In genomic region chr18:50775726-50776125, GRCh38 we compare ENCODE assay signal across 15 cellular contexts. TPM values are rescaled to one million over a fixed set of nuclear protein-coding genes. Genes with fewer than 3 reads are reported as not detected.
DNase-seq lines count a peak whose midpoint lies in the region; ATAC-seq, FAIRE-seq and TF ChIP-seq lines count a peak whose summit lies in the region.
"Had no signal": no experiment of that assay in that cellular context is flagged by ENCODE, and none has a peak within 500 bp of the region (broad histone marks: within the 10 kb centered on the region; RNA-seq: fewer than 3 reads in every experiment).

No MANE protein-coding gene starts in this region.

- no peak for TF ChIP-seq RAD21 in K562 (CRISPR knock-in tag; conservative IDR thresholded peaks at IDR 0.05 in 1 of 2, IDR thresholded peaks at IDR 0.05 in 1 of 2)

- WGBS in K562 (ENCODE audit: insufficient coverage, low coverage, missing lambda C conversion rate), result 26% methylated on average over 9 of the region's 14 CpGs

- intact Hi-C loops in K562 (cut with micrococcal nuclease), result no loop called here
- intact Hi-C loops in breast epithelium (cut with DNase I; ENCODE audit: low total_unique reads), result no loop called here

- no TSS peak for BruUV-seq in K562 (replicated peaks; lab: Mats Ljungman, UMichigan)

- TF ChIP-seq CTCF in GM23338 (conservative IDR thresholded peaks at IDR 0.05; ENCODE audit: low read depth in 2 of 2), result no peak
- no peak for TF ChIP-seq CTCF in K562 (IDR thresholded peaks at IDR 0.05 in 2 of 3, conservative IDR thresholded peaks at IDR 0.05 in 1 of 3; ENCODE audit: insufficient read depth in 2 of 3, low read depth in 1 of 3, low read length in 3 of 3)
- no peak for TF ChIP-seq CTCF in breast epithelium (IDR thresholded peaks at IDR 0.05)

- no peak overlapping the region for H3K9ac ChIP-seq in BLaER1 treated with 17β-estradiol and CSF1 and Interleukin-3, amounts not matched to agents 10 nM and 100 nM
- no peak overlapping the region for H3K9ac ChIP-seq in K562 (ENCODE audit: insufficient read depth in 1 of 2, low read depth in 2 of 2, low read length in 2 of 2)

- H3K4me1 ChIP-seq in BLaER1 treated with 17β-estradiol and CSF1 and Interleukin-3, amounts not matched to agents 10 nM and 100 nM, result peaks cover 0 to 15% (median 11%) of the 10 kb centered on the region in 10 experiments; a peak in 16 of 20 replicates
- H3K4me1 ChIP-seq in GM23338 (ENCODE audit: insufficient read depth), result no peaks in the 10 kb centered on the region; the same call in 1 of the 2 replicates
- no peaks in the 10 kb centered on the region for H3K4me1 ChIP-seq in K562 (replicated peaks in 1 of 2; ENCODE audit: control insufficient read depth in 2 of 2, insufficient read depth in 2 of 2, low read length in 2 of 2)
- no peaks in the 10 kb centered on the region for H3K4me1 ChIP-seq in breast epithelium
- H3K4me1 ChIP-seq: BE2C, HAP-1 had no signal

- TF ChIP-seq POLR2A in K562 (conservative IDR thresholded peaks at IDR 0.05), result no peak
- TF ChIP-seq POLR2A in breast epithelium (IDR thresholded peaks at IDR 0.05), result no peak

- H3K79me2 ChIP-seq in GM23338 (replicated peaks; ENCODE audit: insufficient read depth) (no peaks in the 10 kb centered on the region), K562 (ENCODE audit: control insufficient read depth, insufficient read depth, low read length) (no peaks in the 10 kb centered on the region)

- H3K27ac Mint-ChIP-seq in GM23338, result no peak overlapping the region
- H3K27ac Mint-ChIP-seq: CD4-positive, alpha-beta memory T cell had no signal

- no peak for DNase-seq in GM23338 (ENCODE audit: low spot score)
- no peak for DNase-seq in K562 (ENCODE audit: extremely low read depth in 1 of 4, low spot score in 3 of 4)
- DNase-seq in breast epithelium (ENCODE audit: low spot score in 2 of 2), result no peak
- no peak for DNase-seq in activated effector memory CD4-positive, alpha-beta T cell treated with anti-CD3 and anti-CD28 coated beads, Interleukin-2, amount 50 U/mL, for 16 hours
- DNase-seq in AG20443 (ENCODE audit: low spot score), result no peak
- DNase-seq: BE2C; CD4-positive, alpha-beta memory T cell; DMS153; DMS79 treated with DMSO at 0.1 percent for 48 hours had no signal

- CTCF ChIA-PET in K562 (lab: Yijun Ruan, JAX; ENCODE audit: low intra/inter-chr PET ratio), result no interaction called here

- H3K27me3 Mint-ChIP-seq in GM23338 (ENCODE audit: insufficient read depth, low read depth, poor library complexity), result no peaks in the 10 kb centered on the region

- ATAC-seq in GM23338, result peak; percentile 25; the same call in 1 of the 3 replicates
- ATAC-seq in K562, result peak; percentile 34; the same call in 2 of the 3 replicates

- peak overlapping the region in 1 of 11 experiments; percentile 10; a peak in 2 of 22 replicates for H3K27ac ChIP-seq in BLaER1 treated with 17β-estradiol and CSF1 and Interleukin-3, amounts not matched to agents 10 nM and 100 nM
- no peak overlapping the region for H3K27ac ChIP-seq in GM23338 (ENCODE audit: low read depth)
- H3K27ac ChIP-seq in K562 (ENCODE audit: extremely low read depth, low read depth, low read length), result no peak overlapping the region
- no peak overlapping the region for H3K27ac ChIP-seq in breast epithelium

- peaks cover 8% of the 10 kb centered on the region for H3K4me1 Mint-ChIP-seq in GM23338
- H3K4me1 Mint-ChIP-seq: CD14-positive monocyte; CD4-positive, alpha-beta memory T cell had no signal

- POLR2A ChIA-PET in K562 (lab: Yijun Ruan, JAX), result no interaction called here

- H4K20me1 ChIP-seq in BLaER1 treated with 17β-estradiol and CSF1 and Interleukin-3, amounts not matched to agents 10 nM and 100 nM, result no peaks in the 10 kb centered on the region
- H4K20me1 ChIP-seq in GM23338 (replicated peaks; ENCODE audit: insufficient read depth), result no peaks in the 10 kb centered on the region
- no peaks in the 10 kb centered on the region for H4K20me1 ChIP-seq in K562 (replicated peaks; ENCODE audit: control insufficient read depth, insufficient read depth, low read length)

- TF ChIP-seq EP300 in K562 (IDR thresholded peaks at IDR 0.05; ENCODE audit: low read length), result no peak

- H3K9me3 ChIP-seq in BLaER1 treated with 17β-estradiol and CSF1 and Interleukin-3, amounts not matched to agents 10 nM and 100 nM (replicated peaks in 1 of 11), result peaks cover 25 to 49% (median 40%) of the 10 kb centered on the region in 11 experiments
- no peaks in the 10 kb centered on the region for H3K9me3 ChIP-seq in K562 (replicated peaks; ENCODE audit: control insufficient read depth, insufficient read depth, low read depth, low read length)
- peaks cover 0 to 5% of the 10 kb centered on the region in 2 donors for H3K9me3 ChIP-seq in breast epithelium
- H3K9me3 ChIP-seq: BE2C, HAP-1 had no signal

- no peak overlapping the region for H3K4me3 Mint-ChIP-seq in GM23338
- H3K4me3 Mint-ChIP-seq: CD14-positive monocyte; CD4-positive, alpha-beta memory T cell had no signal

- H2AFZ ChIP-seq in GM23338 (peak overlapping the region; percentile 53), K562 (ENCODE audit: low read depth, low read length) (peak overlapping the region; percentile 76)

- no peaks in the 10 kb centered on the region for H3K36me3 Mint-ChIP-seq in GM23338 (ENCODE audit: low read depth)
- H3K36me3 Mint-ChIP-seq: CD14-positive monocyte; CD4-positive, alpha-beta memory T cell had no signal

- no peak overlapping the region for H3K4me3 ChIP-seq in BLaER1 treated with 17β-estradiol and CSF1 and Interleukin-3, amounts not matched to agents 10 nM and 100 nM
- H3K4me3 ChIP-seq in GM23338 (no peak overlapping the region), K562 (no peak overlapping the region), breast epithelium (no peak overlapping the region)
- H3K4me3 ChIP-seq: HAP-1 had no signal

- H3K9me1 ChIP-seq in K562 (ENCODE audit: control insufficient read depth, insufficient read depth, low read length), result no peaks in the 10 kb centered on the region

- FAIRE-seq in K562 (lab: Jason Lieb, UNC), result no peak
- FAIRE-seq: G401.6, GM12892 had no signal

- H3F3A ChIP-seq in GM23338 (replicated peaks; ENCODE audit: low read depth), result no peaks in the 10 kb centered on the region

- H3K4me2 ChIP-seq in BLaER1 treated with 17β-estradiol and CSF1 and Interleukin-3, amounts not matched to agents 10 nM and 100 nM, result peak overlapping the region in 8 of 11 experiments; percentile 46 to 75 (median 64); a peak in 15 of 22 replicates
- no peak overlapping the region for H3K4me2 ChIP-seq in GM23338
- peak overlapping the region; percentile 56 for H3K4me2 ChIP-seq in K562 (ENCODE audit: insufficient read depth, low read length)

- in situ Hi-C loops in K562 (cut with MboI), result no loop called here

- no peaks in the 10 kb centered on the region; a peak in 1 of 22 replicates for H3K36me3 ChIP-seq in BLaER1 treated with 17β-estradiol and CSF1 and Interleukin-3, amounts not matched to agents 10 nM and 100 nM
- H3K36me3 ChIP-seq in GM23338 (ENCODE audit: insufficient read depth) (no peaks in the 10 kb centered on the region; the same call in 1 of the 2 replicates), K562 (ENCODE audit: control insufficient read depth, insufficient read depth, low read length) (no peaks in the 10 kb centered on the region), breast epithelium (no peaks in the 10 kb centered on the region)
- H3K36me3 ChIP-seq: BE2C, HAP-1 had no signal

- H3K27me3 ChIP-seq in BLaER1 treated with 17β-estradiol and CSF1 and Interleukin-3, amounts not matched to agents 10 nM and 100 nM, result no peaks in the 10 kb centered on the region
- H3K27me3 ChIP-seq in GM23338 (ENCODE audit: insufficient read depth), result no peaks in the 10 kb centered on the region
- H3K27me3 ChIP-seq in K562 (ENCODE audit: control insufficient read depth in 2 of 2, insufficient read depth in 2 of 2, low read length in 2 of 2), result peaks cover 0 to 2% of the 10 kb centered on the region in 2 experiments; a peak in 1 of 5 replicates
- H3K27me3 ChIP-seq in breast epithelium, result no peaks in the 10 kb centered on the region
- H3K27me3 ChIP-seq: BE2C had no signal

- H3K9me2 ChIP-seq in GM23338 (ENCODE audit: insufficient read depth), result peaks cover 10% of the 10 kb centered on the region; the same call in 1 of the 2 replicates

- 0 out of 3 replicates have a peak, but pooled peaks cover under 1% of the 10 kb centered on the region for H3K9me3 Mint-ChIP-seq in GM23338

TF ChIP-seq in K562, 482 proteins besides CTCF, POLR2A, EP300 and RAD21 (continues in another document):
- no peak for TF ChIP-seq BMI1 (IDR thresholded peaks at IDR 0.05; ENCODE audit: low read length)
- no peak for TF ChIP-seq PHF20 (IDR thresholded peaks at IDR 0.05; ENCODE audit: partially characterized antibody)

RNA-seq across cellular contexts. Expression of gene MRO, which starts 44.1 kb away (rescaled TPM):
- 0.80 and 2.0 TPM in 2 replicates for total RNA-seq in GM23338 (2014; rRNA removed; shearing (Covaris generic))
- polyA plus RNA-seq in GM23338 (2016; fragmentation: Nextera tagmentation; extraction: Ambion mirVana) (0.68 and 0.78 TPM in 2 replicates), K562 (2011; rRNA removed) (not detected in 2 replicates), K562 (2014; fragmentation: Illumina TruSeq; extraction: Trizol) (not detected in 2 replicates), K562 (2014; fragmentation: Nextera tagmentation; extraction: Ambion mirVana) (under 1 TPM in 1 of 2 experiments, not detected in 1; 0.06 TPM), K562 (2014; rRNA removed) (not detected in 2 replicates)
- not detected in 2 replicates for total RNA-seq in K562 (2011; cell fraction: chromatin; rRNA removed; ENCODE audit: low replicate concordance)
- not detected in 2 replicates for total RNA-seq in K562 (2011; cell fraction: nucleolus; rRNA removed)
- not detected in 2 replicates for total RNA-seq in K562 (2011; cell fraction: nucleoplasm; rRNA removed)
- total RNA-seq in K562 (2014; rRNA removed) (not detected in 2 replicates), K562 (2014; rRNA removed; fragmentation: Illumina TruSeq; extraction: Trizol) (not detected in 2 replicates), K562 (2015; rRNA removed; fragmentation: Illumina TruSeq; extraction: Trizol) (not detected in 2 replicates), K562 (2021) (not detected in 2 replicates), breast epithelium (1 to 10 TPM in 1 of 3 donors, under 1 TPM in 2; 0.59 to 3.0 (median 0.66) TPM)
- 0.22 TPM in 1 of 2 replicates, not detected in the other for polyA plus RNA-seq in K562 (2011; cell fraction: cytosol; rRNA removed)
- polyA plus RNA-seq in K562 (2011; cell fraction: nucleus; rRNA removed), result not detected in 2 replicates
- not detected in 2 replicates for polyA plus RNA-seq in K562 (2012)
- not detected in 2 replicates for polyA minus RNA-seq in K562 (2011; rRNA and poly(A)+ RNA removed)
- not detected in 2 replicates for polyA minus RNA-seq in K562 (2011; cell fraction: cytosol; rRNA and poly(A)+ RNA removed)
- not detected in 2 replicates for polyA minus RNA-seq in K562 (2011; cell fraction: nucleus; rRNA and poly(A)+ RNA removed)
- total RNA-seq: CD4-positive, alpha-beta memory T cell; HT-29 had no signal
- polyA plus RNA-seq: CD14-positive monocyte; CD4-positive, alpha-beta memory T cell had no signal
